11 cellular contexts compared by ENCODE assay signal in the genomic region with DNA sequence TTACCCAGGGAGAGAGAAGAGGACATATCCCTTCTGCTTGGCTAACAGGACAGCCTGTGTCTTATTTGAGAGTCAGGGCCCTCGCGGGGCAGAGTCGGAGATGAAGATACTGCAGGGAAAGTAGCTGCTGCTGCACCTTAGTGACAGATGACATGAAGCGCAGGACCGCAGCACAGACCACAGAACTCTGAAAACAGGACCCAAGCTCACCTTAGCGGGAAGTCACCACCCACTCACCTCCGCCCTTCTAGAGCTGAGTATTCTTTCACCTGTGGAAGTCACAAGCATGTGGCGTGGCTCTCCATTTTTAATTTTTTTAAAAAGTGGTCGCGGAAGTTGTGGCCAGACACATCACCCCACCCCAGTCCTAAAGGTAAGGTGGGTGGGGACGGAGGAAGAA.
DNase-seq lines count a peak whose midpoint lies in the region; ATAC-seq and TF ChIP-seq lines count a peak whose summit lies in the region.
"Had no signal": no experiment of that assay in that cellular context is flagged by ENCODE, and none has a peak within 500 bp of the region (broad histone marks: within the 10 kb centered on the region; RNA-seq: fewer than 3 reads in every experiment).

No MANE protein-coding gene starts in this region.

- in situ Hi-C loops in transverse colon (cut with MboI; ENCODE audit: low pct_ligation_motif_present in 1 of 4, low pct_unique_long_range_greater_than_20kb in 1 of 4, low sequenced_read_pairs in 3 of 4) = no loop called here

- TF ChIP-seq EP300 in transverse colon (IDR thresholded peaks at IDR 0.05; ENCODE audit: low read depth) = no peak

- intact Hi-C loops in naive thymus-derived CD4-positive, alpha-beta T cell (cut with micrococcal nuclease) = loop anchor here in 1 of 2 donors (1.0 to 5.0 kb wide), 4 partner anchors 11 to 294 kb away; partner anchors contain the start of gene SUV39H2
- intact Hi-C loops in transverse colon (cut with DNase I; ENCODE audit: low total_unique reads) = no loop called here

- peak overlapping the region; percentile 76 to 90 (median 82) for H3K4me3 Mint-ChIP-seq in naive thymus-derived CD4-positive, alpha-beta T cell
- H3K4me3 Mint-ChIP-seq: nephron had no signal

- peak overlapping the region; percentile 96 to 100 (median 99) for H3K27ac Mint-ChIP-seq in naive thymus-derived CD4-positive, alpha-beta T cell
- H3K27ac Mint-ChIP-seq: nephron had no signal

- DNase-seq in NK-92 (lab: John Stamatoyannopoulos, UW; ENCODE audit: unreplicated experiment) (peak; percentile 24), transverse colon (peak; percentile 72), DMS153 treated with DMSO at 0.1 percent for 48 hours (lab: John Stamatoyannopoulos, UW; ENCODE audit: unreplicated experiment) (no peak), HT-29 (ENCODE audit: low spot score) (no peak)
- DNase-seq in NK-92 treated with Interleukin-12 subunit alpha and Interleukin-12 subunit beta, amount 100 ng/mL, for 24 hours (lab: John Stamatoyannopoulos, UW) = no peak
- DNase-seq in activated CD8-positive, alpha-beta memory T cell treated with anti-CD3 and anti-CD28 coated beads, Interleukin-2, amount 50 U/mL, for 4 hours = peak; percentile 79
- peak; percentile 47 to 92 (median 87) for DNase-seq in naive thymus-derived CD4-positive, alpha-beta T cell

- H3K27me3 Mint-ChIP-seq in naive thymus-derived CD4-positive, alpha-beta T cell = no peaks in the 10 kb centered on the region

- H3K9me3 Mint-ChIP-seq in naive thymus-derived CD4-positive, alpha-beta T cell = peaks cover 0 to 3% (median 0%) of the 10 kb centered on the region in 11 donors
- H3K9me3 Mint-ChIP-seq: nephron had no signal

- peaks cover 69 to 99% (median 92%) of the 10 kb centered on the region in 7 donors for H3K4me1 Mint-ChIP-seq in naive thymus-derived CD4-positive, alpha-beta T cell

- CTCF ChIA-PET in naive thymus-derived CD4-positive, alpha-beta T cell (lab: Charles Lee) = interaction anchor here (0.6 to 3.2 kb wide), 7 partner anchors 12 to 40 kb away, joined by 4 to 21 read pairs (median 8); no protein-coding TSS in a partner anchor

- no peaks in the 10 kb centered on the region for H3K36me3 ChIP-seq in naive thymus-derived CD4-positive, alpha-beta T cell (ENCODE audit: control insufficient read depth in 2 of 3, insufficient read depth in 3 of 3, low read length in 3 of 3)
- H3K36me3 ChIP-seq in transverse colon = no peaks in the 10 kb centered on the region

- peak overlapping the region; percentile 83 for H3K27ac ChIP-seq in naive thymus-derived CD4-positive, alpha-beta T cell (ENCODE audit: low read depth, low read length)
- H3K27ac ChIP-seq in transverse colon = peak overlapping the region in 3 of 4 donors; percentile 24 to 36 (median 27)
- H3K27ac ChIP-seq: 22Rv1 had no signal

- H3K36me3 Mint-ChIP-seq in naive thymus-derived CD4-positive, alpha-beta T cell = peaks cover 2 to 24% (median 2%) of the 10 kb centered on the region in 5 donors

- no peaks in the 10 kb centered on the region for H3K9me3 ChIP-seq in naive thymus-derived CD4-positive, alpha-beta T cell (ENCODE audit: control insufficient read depth in 2 of 3, low read length in 3 of 3)
- no peaks in the 10 kb centered on the region for H3K9me3 ChIP-seq in transverse colon

- TF ChIP-seq CTCF in transverse colon (IDR thresholded peaks at IDR 0.05) = no peak

- WGBS in transverse colon (ENCODE audit: low coverage in 1 of 2), 2 donors = 79% methylated on average over 11 of the region's 11 CpGs; no CpG with 5 or more reads in 1 of the 2 donors

- peaks cover 75 to 77% of the 10 kb centered on the region in 2 donors for H3K4me1 ChIP-seq in naive thymus-derived CD4-positive, alpha-beta T cell (ENCODE audit: control insufficient read depth in 2 of 2, insufficient read depth in 2 of 2, low read length in 2 of 2)
- peaks cover 7 to 47% (median 16%) of the 10 kb centered on the region in 4 donors for H3K4me1 ChIP-seq in transverse colon

- H3K27me3 ChIP-seq in naive thymus-derived CD4-positive, alpha-beta T cell (ENCODE audit: control insufficient read depth in 2 of 2, insufficient read depth in 2 of 2, low read length in 2 of 2) = no peaks in the 10 kb centered on the region
- no peaks in the 10 kb centered on the region for H3K27me3 ChIP-seq in transverse colon

- peak; percentile 79 for ATAC-seq in naive thymus-derived CD4-positive, alpha-beta T cell
- no peak for ATAC-seq in HG03095 (IDR thresholded peaks at IDR 0.05; ENCODE audit: unreplicated experiment)
- ATAC-seq: K562 had no signal

- POLR2A ChIA-PET in naive thymus-derived CD4-positive, alpha-beta T cell (lab: Charles Lee) = interaction anchor here (0.5 to 20.1 kb wide), 12 partner anchors 16 to 665 kb away, joined by 3 to 429 read pairs (median 3); partner anchors contain the start of genes CDNF, HSPA14 and MSANTD7

- TF ChIP-seq POLR2A in transverse colon (IDR thresholded peaks at IDR 0.05) = no peak

- H3K4me3 ChIP-seq in naive thymus-derived CD4-positive, alpha-beta T cell (ENCODE audit: low read length) = peak overlapping the region; percentile 10
- H3K4me3 ChIP-seq in transverse colon = no peak overlapping the region
- H3K4me3 ChIP-seq: K562 had no signal

Comparison
In these comparisons a context has a peak if more than half of its experiments do, and no peak if none do; other contexts are left out.
1. DNase-seq: peak in NK-92 (single experiment), activated CD8-positive, alpha-beta memory T cell treated with anti-CD3 and anti-CD28 coated beads, Interleukin-2, amount 50 U/mL, for 4 hours (single experiment), naive thymus-derived CD4-positive, alpha-beta T cell (9 of 9) and transverse colon (single experiment); none in NK-92 treated with Interleukin-12 subunit alpha and Interleukin-12 subunit beta, amount 100 ng/mL, for 24 hours (single experiment), DMS153 treated with DMSO at 0.1 percent for 48 hours (single experiment) and HT-29 (single experiment).